Comparison of ENCODE assay signal across 8 cellular contexts in genomic region chr20:31603822-31604566, GRCh38. TPM values are rescaled to one million over a fixed set of nuclear protein-coding genes. Genes with fewer than 3 reads are reported as not detected.
DNase-seq lines count a peak whose midpoint lies in the region; ATAC-seq, FAIRE-seq and TF ChIP-seq lines count a peak whose summit lies in the region.

No MANE protein-coding gene starts in this region.

- H3K27ac ChIP-seq in caudate nucleus (ENCODE audit: low read depth, low read length) (peak overlapping the region; percentile 87), small intestine (ENCODE audit: low read depth in 1 of 2, low read length in 1 of 2) (peak overlapping the region; percentile 83 to 96)

- no peak for FAIRE-seq in small intestine (lab: Jason Lieb, UNC)

- H3K4me3 ChIP-seq in GM12864 (ENCODE audit: low read depth, low read length) (peak overlapping the region; percentile 59), small intestine (ENCODE audit: low read depth in 1 of 2, low read length in 2 of 2) (peak overlapping the region; percentile 29 to 97)

- DNase-seq in GM12864 (ENCODE audit: low read depth) (peak; percentile 61), NCI-H446 (lab: John Stamatoyannopoulos, UW) (peak; percentile 97 to 98), caudate nucleus (lab: John Stamatoyannopoulos, UW) (peak in 60 of 61 donors; percentile 23 to 98 (median 84)), inferior parietal cortex (ENCODE audit: extremely low spot score) (peak; percentile 87), small intestine (peak; percentile 98)
- peak; percentile 18 to 48 (median 28) for DNase-seq in activated CD4-positive, CD25-positive, alpha-beta regulatory T cell (lab: John Stamatoyannopoulos, UW)

- no peaks in the 10 kb centered on the region for H3K9me3 ChIP-seq in small intestine (ENCODE audit: control insufficient read depth, low read depth)

- no peak for TF ChIP-seq CTCF in GM12864 (IDR thresholded peaks at IDR 0.05; ENCODE audit: low read depth, low read length, missing control alignments)

- H3K27me3 ChIP-seq in small intestine (ENCODE audit: control insufficient read depth in 2 of 2, insufficient read depth in 2 of 2, low read length in 2 of 2): no peaks in the 10 kb centered on the region

- H3K4me1 ChIP-seq in small intestine (ENCODE audit: control insufficient read depth in 2 of 2, insufficient read depth in 1 of 2, low read depth in 1 of 2, low read length in 1 of 2): no peaks in the 10 kb centered on the region

- 8 to 10% (median 10%) methylated on average over 35 to 43 of the region's 43 CpGs for WGBS in small intestine, 3 donors

- ATAC-seq in HG03139 (IDR thresholded peaks at IDR 0.05; ENCODE audit: unreplicated experiment) (peak; percentile 42), HG03097 (IDR thresholded peaks at IDR 0.05; ENCODE audit: low FRiP score, unreplicated experiment) (no peak)

- H3K36me3 ChIP-seq in small intestine (ENCODE audit: control insufficient read depth in 2 of 2, insufficient read depth in 2 of 2, low read length in 2 of 2): no peaks in the 10 kb centered on the region

RNA-seq across cellular contexts. Expression of gene ID1, which starts 1.1 kb away (rescaled TPM):
- polyA plus RNA-seq in small intestine: 100 to 1,000 TPM; 215 to 335 (median 284) TPM

RNA-seq across cellular contexts. Expression of gene COX4I2, which starts 33.7 kb away (rescaled TPM):
- polyA plus RNA-seq in small intestine: 1 to 10 TPM in 1 of 3 donors, not detected in 2; 3.7 TPM

Comparison
In these comparisons a context has a peak if more than half of its experiments do, and no peak if none do; other contexts are left out.
1. DNase-seq: peak in every context shown above with its lines; median percentile 98 in small intestine; 98 in NCI-H446; 87 in inferior parietal cortex; 84 in caudate nucleus; 61 in GM12864; 28 in activated CD4-positive, CD25-positive, alpha-beta regulatory T cell.